Comparison of ENCODE assay signal across 15 cellular contexts in the genomic region with DNA sequence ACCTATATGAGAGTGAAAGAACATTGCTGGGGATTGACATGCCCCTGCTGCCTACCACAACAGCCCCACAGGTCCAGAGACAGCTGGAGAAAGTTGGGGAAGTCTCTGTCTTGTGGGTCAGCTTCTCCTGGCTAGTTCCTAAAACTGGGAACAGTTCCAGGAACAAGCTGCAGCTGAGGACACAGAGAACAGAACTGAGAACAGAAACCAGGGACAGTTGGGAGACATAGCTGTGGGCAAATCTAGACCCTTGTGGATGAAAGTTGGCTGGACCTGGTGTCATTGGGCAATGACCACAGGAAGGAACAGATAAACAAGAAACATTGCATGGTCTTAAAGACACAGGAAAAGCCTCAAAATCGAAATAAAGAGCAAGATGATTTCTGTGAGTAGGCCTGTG. TPM values are rescaled to one million over a fixed set of nuclear protein-coding genes. Genes with fewer than 3 reads are reported as not detected.
DNase-seq lines count a peak whose midpoint lies in the region; ATAC-seq and TF ChIP-seq lines count a peak whose summit lies in the region.
"Had no signal": no experiment of that assay in that cellular context is flagged by ENCODE, and none has a peak within 500 bp of the region (broad histone marks: within the 10 kb centered on the region; RNA-seq: fewer than 3 reads in every experiment).

No MANE protein-coding gene starts in this region.

- H3K9me3 Mint-ChIP-seq in progenitor cell of endocrine pancreas (ENCODE audit: low read depth) (peaks cover 3% of the 10 kb centered on the region), WTC11 (no peaks in the 10 kb centered on the region)
- H3K9me3 Mint-ChIP-seq: activated T-cell treated with anti-CD3 and anti-CD28 coated beads, Interleukin-2, amount 50 U/mL, for 24 hours; stimulated activated naive CD8-positive, alpha-beta T cell treated with anti-CD3 and anti-CD28 coated beads, Interleukin-15, Interleukin-2, amounts not matched to agents 100 ng/mL and 50 ng/mL, for 24 hours had no signal

- H3K4me1 Mint-ChIP-seq in progenitor cell of endocrine pancreas (ENCODE audit: low read depth) (peaks cover 21% of the 10 kb centered on the region), WTC11 (no peaks in the 10 kb centered on the region)

- DNase-seq in CD1c-positive myeloid dendritic cell (ENCODE audit: extremely low spot score) = peak; percentile 42
- DNase-seq in astrocyte of the spinal cord (ENCODE audit: low read depth, low spot score) = peak; percentile 48
- DNase-seq in left ventricle myocardium inferior = peak; percentile 58
- no peak for DNase-seq in progenitor cell of endocrine pancreas (ENCODE audit: low spot score, unreplicated experiment)
- DNase-seq in WTC11 (ENCODE audit: low spot score) = no peak
- DNase-seq in DMS114 treated with DMSO at 0.1 percent for 48 hours (lab: John Stamatoyannopoulos, UW; ENCODE audit: unreplicated experiment) = no peak
- no peak for DNase-seq in mesenteric fat pad (ENCODE audit: low spot score)
- DNase-seq in HuH-7.5 (ENCODE audit: low spot score) = no peak
- DNase-seq: activated T-cell treated with anti-CD3 and anti-CD28 coated beads, Interleukin-2, amount 50 U/mL, for 24 hours; KG1; NCI-H2227 treated with DMSO at 0.1 percent for 48 hours had no signal

- POLR2A ChIA-PET in WTC11 (lab: Charles Lee) = no interaction called here

- H3K27me3 ChIP-seq in left ventricle myocardium inferior (ENCODE audit: low read depth) = no peaks in the 10 kb centered on the region
- H3K27me3 ChIP-seq: BLaER1 treated with 17β-estradiol and CSF1 and Interleukin-3, amounts not matched to agents 10 nM and 100 nM; cardiac muscle cell had no signal

- H3K27me3 Mint-ChIP-seq in progenitor cell of endocrine pancreas (no peaks in the 10 kb centered on the region), WTC11 (ENCODE audit: low read depth) (no peaks in the 10 kb centered on the region)

- H3K36me3 ChIP-seq in left ventricle myocardium inferior = no peaks in the 10 kb centered on the region
- H3K36me3 ChIP-seq: BLaER1 treated with 17β-estradiol and CSF1 and Interleukin-3, amounts not matched to agents 10 nM and 100 nM; cardiac muscle cell had no signal

- no peak for ATAC-seq in WTC11

- in situ Hi-C loops in astrocyte of the spinal cord (cut with HindIII; ENCODE audit: low sequenced_read_pairs) = no loop called here

- H3K27ac Mint-ChIP-seq in progenitor cell of endocrine pancreas (peak overlapping the region; percentile 3), WTC11 (no peak overlapping the region)
- H3K27ac Mint-ChIP-seq: activated T-cell treated with anti-CD3 and anti-CD28 coated beads, Interleukin-2, amount 50 U/mL, for 24 hours; stimulated activated naive CD8-positive, alpha-beta T cell treated with anti-CD3 and anti-CD28 coated beads, Interleukin-15, Interleukin-2, amounts not matched to agents 100 ng/mL and 50 ng/mL, for 24 hours had no signal

- TF ChIP-seq CTCF in astrocyte of the spinal cord (IDR thresholded peaks at IDR 0.05; ENCODE audit: low read depth, low read length) (no peak), left ventricle myocardium inferior (IDR thresholded peaks at IDR 0.05; ENCODE audit: borderline replicate concordance) (no peak), progenitor cell of endocrine pancreas (IDR thresholded peaks at IDR 0.05; ENCODE audit: unreplicated experiment) (no peak), WTC11 (IDR thresholded peaks at IDR 0.05) (no peak)

- intact Hi-C loops in left ventricle myocardium inferior (cut with micrococcal nuclease) = loop anchor here (10.0 kb wide), 1 partner anchor 1057 kb away; no protein-coding TSS in a partner anchor

- no peaks in the 10 kb centered on the region for H3K36me3 Mint-ChIP-seq in progenitor cell of endocrine pancreas (ENCODE audit: insufficient read depth)
- no peaks in the 10 kb centered on the region for H3K36me3 Mint-ChIP-seq in WTC11

- peak overlapping the region; percentile 75 for H3K27ac ChIP-seq in left ventricle myocardium inferior (replicated peaks)
- H3K27ac ChIP-seq: BLaER1 treated with 17β-estradiol and CSF1 and Interleukin-3, amounts not matched to agents 10 nM and 100 nM; cardiac muscle cell; VCaP had no signal

- H3K9me3 ChIP-seq in left ventricle myocardium inferior (replicated peaks) = no peaks in the 10 kb centered on the region
- H3K9me3 ChIP-seq: BLaER1 treated with 17β-estradiol and CSF1 and Interleukin-3, amounts not matched to agents 10 nM and 100 nM had no signal

- H3K4me3 Mint-ChIP-seq in progenitor cell of endocrine pancreas (ENCODE audit: low read depth) (no peak overlapping the region), WTC11 (no peak overlapping the region)
- H3K4me3 Mint-ChIP-seq: activated T-cell treated with anti-CD3 and anti-CD28 coated beads, Interleukin-2, amount 50 U/mL, for 24 hours; stimulated activated naive CD8-positive, alpha-beta T cell treated with anti-CD3 and anti-CD28 coated beads, Interleukin-15, Interleukin-2, amounts not matched to agents 100 ng/mL and 50 ng/mL, for 24 hours had no signal

- CTCF ChIA-PET in WTC11 (lab: Charles Lee) = interaction anchor here (0.7 kb wide), 1 partner anchor 76 kb away, joined by 3 read pairs; no protein-coding TSS in a partner anchor

- peaks cover 48% of the 10 kb centered on the region for H3K4me1 ChIP-seq in left ventricle myocardium inferior

- no peak overlapping the region for H3K4me3 ChIP-seq in astrocyte of the spinal cord (ENCODE audit: low read depth, low read length)
- no peak overlapping the region for H3K4me3 ChIP-seq in left ventricle myocardium inferior
- H3K4me3 ChIP-seq: BLaER1 treated with 17β-estradiol and CSF1 and Interleukin-3, amounts not matched to agents 10 nM and 100 nM; cardiac muscle cell had no signal

TF ChIP-seq in WTC11, 78 proteins besides CTCF, POLR2A, EP300 and RAD21:
- TF ChIP-seq HMGXB4 (CRISPR knock-in tag; IDR thresholded peaks at IDR 0.05) (no peak), ZNF263 (CRISPR knock-in tag; IDR thresholded peaks at IDR 0.05; ENCODE audit: low read depth) (no peak), ERG (CRISPR knock-in tag; IDR thresholded peaks at IDR 0.05) (no peak), ZSCAN18 (CRISPR knock-in tag; IDR thresholded peaks at IDR 0.05) (no peak), ZNF396 (CRISPR knock-in tag; IDR thresholded peaks at IDR 0.05; ENCODE audit: borderline replicate concordance) (no peak), ATF3 (CRISPR knock-in tag; conservative IDR thresholded peaks at IDR 0.05) (no peak)
- TF ChIP-seq, protein P1, sequence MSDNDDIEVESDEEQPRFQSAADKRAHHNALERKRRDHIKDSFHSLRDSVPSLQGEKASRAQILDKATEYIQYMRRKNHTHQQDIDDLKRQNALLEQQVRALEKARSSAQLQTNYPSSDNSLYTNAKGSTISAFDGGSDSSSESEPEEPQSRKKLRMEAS (CRISPR knock-in tag; IDR thresholded peaks at IDR 0.05) = no peak
- TF ChIP-seq, protein P2, sequence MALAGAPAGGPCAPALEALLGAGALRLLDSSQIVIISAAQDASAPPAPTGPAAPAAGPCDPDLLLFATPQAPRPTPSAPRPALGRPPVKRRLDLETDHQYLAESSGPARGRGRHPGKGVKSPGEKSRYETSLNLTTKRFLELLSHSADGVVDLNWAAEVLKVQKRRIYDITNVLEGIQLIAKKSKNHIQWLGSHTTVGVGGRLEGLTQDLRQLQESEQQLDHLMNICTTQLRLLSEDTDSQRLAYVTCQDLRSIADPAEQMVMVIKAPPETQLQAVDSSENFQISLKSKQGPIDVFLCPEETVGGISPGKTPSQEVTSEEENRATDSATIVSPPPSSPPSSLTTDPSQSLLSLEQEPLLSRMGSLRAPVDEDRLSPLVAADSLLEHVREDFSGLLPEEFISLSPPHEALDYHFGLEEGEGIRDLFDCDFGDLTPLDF (CRISPR knock-in tag; IDR thresholded peaks at IDR 0.05) = no peak

RNA-seq across cellular contexts. Expression of gene MOCS2, which starts 58.3 kb away (rescaled TPM):
- total RNA-seq in left ventricle myocardium inferior = 88.7 TPM
- 26.2 and 28.0 TPM in 2 replicates for total RNA-seq in progenitor cell of endocrine pancreas
- total RNA-seq in WTC11 (2021) = 14.4 to 16.1 TPM (median 15.7 TPM) in 3 replicates
- total RNA-seq in mesenteric fat pad = 27.9 TPM

Comparison
In these comparisons a context has a peak if more than half of its experiments do, and no peak if none do; other contexts are left out.
1. DNase-seq: peak in CD1c-positive myeloid dendritic cell (single experiment), astrocyte of the spinal cord (single experiment) and left ventricle myocardium inferior (single experiment); none in progenitor cell of endocrine pancreas (single experiment), WTC11 (single experiment), DMS114 treated with DMSO at 0.1 percent for 48 hours (single experiment), mesenteric fat pad (single experiment) and HuH-7.5 (single experiment).